ENCODE assay signal across 13 cellular contexts in the genomic region with DNA sequence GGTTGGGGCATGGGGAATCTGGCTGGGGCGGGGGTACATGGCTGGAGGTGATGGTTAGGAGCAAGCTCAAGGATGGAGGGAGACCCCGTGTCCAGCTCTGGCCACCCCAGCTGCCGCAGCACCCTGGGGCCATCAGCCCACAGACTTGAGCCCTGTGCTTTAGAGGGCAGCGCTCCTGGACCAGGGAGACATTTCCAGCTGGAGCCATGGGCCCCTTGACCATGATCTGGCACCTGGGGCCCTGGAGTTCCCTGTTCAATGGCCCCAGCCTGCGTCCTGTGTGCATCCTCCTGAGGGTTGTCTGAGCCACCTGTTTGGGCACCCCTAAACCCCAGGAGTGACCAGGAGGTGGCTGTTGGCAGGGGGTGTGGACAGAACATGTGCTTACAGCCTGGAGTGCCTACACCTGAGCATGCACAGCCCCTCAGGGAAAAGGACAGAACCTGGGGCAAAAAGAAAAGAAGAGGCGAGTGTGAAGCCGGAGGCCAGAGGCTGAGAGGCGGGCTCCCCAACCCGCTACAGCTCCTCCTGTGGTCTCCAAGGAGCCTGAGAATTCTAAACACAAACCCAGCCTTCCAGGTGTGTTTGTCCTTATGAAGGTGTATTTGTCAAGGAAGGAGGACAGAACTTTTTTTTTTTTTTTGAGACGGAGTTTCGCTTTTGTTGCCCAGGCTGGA.
DNase-seq lines count a peak whose midpoint lies in the region; ATAC-seq and TF ChIP-seq lines count a peak whose summit lies in the region.
"Had no signal": no experiment of that assay in that cellular context is flagged by ENCODE, and none has a peak within 500 bp of the region (broad histone marks: within the 10 kb centered on the region; RNA-seq: fewer than 3 reads in every experiment).

No MANE protein-coding gene starts in this region.

- H3K9me3 Mint-ChIP-seq in activated T-helper 17 cell treated with anti-CD3 and anti-CD28 coated beads, Interleukin-2, amount 50 U/mL, for 72 hours, result no peaks in the 10 kb centered on the region
- H3K9me3 Mint-ChIP-seq: activated naive CD4-positive, alpha-beta T cell treated with anti-CD3 and anti-CD28 coated beads, Interleukin-2, amount 50 U/mL, for 72 hours had no signal

- H3K27ac ChIP-seq in liver (ENCODE audit: low read depth in 1 of 2, low read length in 2 of 2), result peak overlapping the region; percentile 71 to 100
- H3K27ac ChIP-seq in stomach smooth muscle (ENCODE audit: low read length), result peak overlapping the region; percentile 99
- H3K27ac ChIP-seq in Karpas-422 (ENCODE audit: low read length), result no peak overlapping the region

- H2AFZ ChIP-seq in Karpas-422 (ENCODE audit: low read length), result no peak overlapping the region

- H3K36me3 ChIP-seq in H7 (replicated peaks; ENCODE audit: control insufficient read depth, insufficient read depth, low read length), result no peaks in the 10 kb centered on the region
- peaks cover 0 to 2% (median 0%) of the 10 kb centered on the region in 4 donors for H3K36me3 ChIP-seq in liver (ENCODE audit: control insufficient read depth in 4 of 4, insufficient read depth in 3 of 4, low read depth in 1 of 4, low read length in 3 of 4)
- peaks cover 0 to 2% of the 10 kb centered on the region in 2 donors for H3K36me3 ChIP-seq in stomach smooth muscle (ENCODE audit: control insufficient read depth in 2 of 2, insufficient read depth in 2 of 2, low read length in 2 of 2)
- no peaks in the 10 kb centered on the region for H3K36me3 ChIP-seq in Karpas-422 (ENCODE audit: insufficient read depth, low read length)

- DNase-seq in H7, result peak; percentile 70
- DNase-seq in Karpas-422, result no peak
- no peak for DNase-seq in AG08396 (ENCODE audit: low spot score)
- DNase-seq in NCI-H510A (lab: John Stamatoyannopoulos, UW), result no peak
- DNase-seq: activated CD4-positive, alpha-beta T cell treated with anti-CD3 and anti-CD28 coated beads, Interleukin-2, amount 50 U/mL, for 4 hours; effector CD8-positive, alpha-beta T cell; NCI-H2081 treated with DMSO at 0.1 percent for 48 hours; SHP77 treated with DMSO at 0.1 percent for 48 hours had no signal

- H3K9ac ChIP-seq in liver (ENCODE audit: low read depth in 1 of 2, low read length in 2 of 2) (peak overlapping the region in 1 of 2 donors; percentile 8), stomach smooth muscle (ENCODE audit: low read length in 2 of 2) (no peak overlapping the region), Karpas-422 (ENCODE audit: low read length) (no peak overlapping the region)

- H3K9me2 ChIP-seq in Karpas-422 (replicated peaks; ENCODE audit: insufficient read depth, low read length), result no peaks in the 10 kb centered on the region

- no peaks in the 10 kb centered on the region for H3K27me3 Mint-ChIP-seq in activated T-helper 17 cell treated with anti-CD3 and anti-CD28 coated beads, Interleukin-2, amount 50 U/mL, for 72 hours

- ATAC-seq in activated T-helper 17 cell treated with anti-CD3 and anti-CD28 coated beads, Interleukin-2, amount 50 U/mL, for 72 hours (replicated peaks), result no peak
- no peak for ATAC-seq in GM21447 (IDR thresholded peaks at IDR 0.05; ENCODE audit: unreplicated experiment)
- ATAC-seq: activated naive CD4-positive, alpha-beta T cell treated with anti-CD3 and anti-CD28 coated beads, Interleukin-2, amount 50 U/mL, for 72 hours had no signal

- H3K79me2 ChIP-seq in Karpas-422 (ENCODE audit: low read length), result no peaks in the 10 kb centered on the region

- no peaks in the 10 kb centered on the region for H3K9me3 ChIP-seq in liver (ENCODE audit: control insufficient read depth in 4 of 4, low read length in 3 of 4)
- H3K9me3 ChIP-seq in stomach smooth muscle (ENCODE audit: control insufficient read depth in 2 of 2, low read length in 2 of 2), result no peaks in the 10 kb centered on the region
- H3K9me3 ChIP-seq in Karpas-422 (ENCODE audit: low read length), result no peaks in the 10 kb centered on the region

- WGBS in liver, result 87% methylated on average over 11 of the region's 11 CpGs

- H3K4me2 ChIP-seq in Karpas-422 (ENCODE audit: low read depth, low read length, poor library complexity, severe bottlenecking), result no peak overlapping the region

- TF ChIP-seq RAD21 in liver (IDR thresholded peaks at IDR 0.05), result no peak

- peaks cover 14% of the 10 kb centered on the region; the same call in 1 of the 2 replicates for H3K27me3 ChIP-seq in H7 (ENCODE audit: control insufficient read depth, insufficient read depth, low read length)
- no peaks in the 10 kb centered on the region for H3K27me3 ChIP-seq in liver (ENCODE audit: control insufficient read depth in 4 of 4, insufficient read depth in 4 of 4, low read length in 3 of 4)
- no peaks in the 10 kb centered on the region for H3K27me3 ChIP-seq in stomach smooth muscle (ENCODE audit: control insufficient read depth in 1 of 2, insufficient read depth in 2 of 2, low read length in 2 of 2)
- H3K27me3 ChIP-seq in Karpas-422 (ENCODE audit: low read length), result no peaks in the 10 kb centered on the region

- peaks cover 70% of the 10 kb centered on the region for H3K36me3 Mint-ChIP-seq in activated T-helper 17 cell treated with anti-CD3 and anti-CD28 coated beads, Interleukin-2, amount 50 U/mL, for 72 hours (ENCODE audit: low read depth)

- H3K4me1 ChIP-seq in liver (ENCODE audit: control insufficient read depth in 4 of 4, insufficient read depth in 4 of 4, low read length in 3 of 4), result peaks cover 9 to 46% (median 25%) of the 10 kb centered on the region in 4 donors
- peaks cover 82% of the 10 kb centered on the region for H3K4me1 ChIP-seq in stomach smooth muscle (ENCODE audit: control insufficient read depth, insufficient read depth, low read length)
- H3K4me1 ChIP-seq in Karpas-422 (ENCODE audit: low read length), result no peaks in the 10 kb centered on the region

- no peaks in the 10 kb centered on the region for H4K20me1 ChIP-seq in Karpas-422 (ENCODE audit: insufficient read depth, low read depth, low read length)

- H3K4me3 ChIP-seq in H7 (ENCODE audit: insufficient read depth, low read depth, low read length) (no peak overlapping the region), liver (ENCODE audit: low read depth in 1 of 3, low read length in 3 of 3) (no peak overlapping the region), stomach smooth muscle (ENCODE audit: low read length in 2 of 2) (no peak overlapping the region), Karpas-422 (ENCODE audit: low read length) (no peak overlapping the region)

- peaks cover 39% of the 10 kb centered on the region for H3K4me1 Mint-ChIP-seq in activated T-helper 17 cell treated with anti-CD3 and anti-CD28 coated beads, Interleukin-2, amount 50 U/mL, for 72 hours

- no peak for TF ChIP-seq CTCF in liver (IDR thresholded peaks at IDR 0.05; ENCODE audit: low read depth, low read length, missing input control)

- H3K4me3 Mint-ChIP-seq in activated T-helper 17 cell treated with anti-CD3 and anti-CD28 coated beads, Interleukin-2, amount 50 U/mL, for 72 hours, result peak overlapping the region; percentile 82

- H3K27ac Mint-ChIP-seq in activated T-helper 17 cell treated with anti-CD3 and anti-CD28 coated beads, Interleukin-2, amount 50 U/mL, for 72 hours, result no peak overlapping the region
- H3K27ac Mint-ChIP-seq: activated naive CD4-positive, alpha-beta T cell treated with anti-CD3 and anti-CD28 coated beads, Interleukin-2, amount 50 U/mL, for 72 hours had no signal

TF ChIP-seq in liver, 16 proteins besides CTCF, POLR2A, EP300 and RAD21:
- TF ChIP-seq NR2F2 (IDR thresholded peaks at IDR 0.05) (no peak), GABPA (IDR thresholded peaks at IDR 0.05 in 1 of 2, conservative IDR thresholded peaks at IDR 0.05 in 1 of 2) (no peak), EGR1 (IDR thresholded peaks at IDR 0.05; ENCODE audit: low read depth in 2 of 2) (no peak), SP1 (IDR thresholded peaks at IDR 0.05) (no peak), YY1 (IDR thresholded peaks at IDR 0.05) (no peak), TAF1 (conservative IDR thresholded peaks at IDR 0.05) (no peak), HNF4A (conservative IDR thresholded peaks at IDR 0.05) (no peak)
